In genomic region chr14:104239866-104240301, GRCh38 we compare ENCODE assay signal across 2 cellular contexts.
A peak's percentile ranks its signal among the peaks of the same experiment; 100 is the strongest.
TF ChIP-seq lines count a peak whose summit lies in the region.

No MANE protein-coding gene starts in this region.

TF ChIP-seq in A549, 52 proteins besides CTCF, POLR2A, EP300 and RAD21:
- no peak for TF ChIP-seq ZSCAN20 (CRISPR knock-in tag; IDR thresholded peaks at IDR 0.05)
- TF ChIP-seq MAFK (IDR thresholded peaks at IDR 0.05; ENCODE audit: partially characterized antibody), result peak; percentile 31

TF ChIP-seq in GM23338, 12 proteins besides CTCF, POLR2A, EP300 and RAD21:
- TF ChIP-seq EZH2 (IDR thresholded peaks at IDR 0.05; ENCODE audit: low read depth, unreplicated experiment) (no peak), STAT1 (IDR thresholded peaks at IDR 0.05; ENCODE audit: unreplicated experiment) (no peak)
